Comparison of ENCODE assay signal across 1 cellular context in genomic region chr12:4112734-4113396, GRCh38.
TF ChIP-seq lines count a peak whose summit lies in the region.

No MANE protein-coding gene starts in this region.

TF ChIP-seq in IMR-90, 13 proteins besides CTCF, POLR2A, EP300 and RAD21 (continued from another document):
- TF ChIP-seq MAZ (IDR thresholded peaks at IDR 0.05; ENCODE audit: borderline replicate concordance, low read depth, low read length) = no peak
- no peak for TF ChIP-seq FOS (IDR thresholded peaks at IDR 0.05; ENCODE audit: low read depth, low read length)
- TF ChIP-seq USF2 (IDR thresholded peaks at IDR 0.05; ENCODE audit: low read depth, low read length) = no peak
- TF ChIP-seq MXI1 (IDR thresholded peaks at IDR 0.05; ENCODE audit: borderline replicate concordance, low read depth, low read length) = no peak
- no peak for TF ChIP-seq MAFK (IDR thresholded peaks at IDR 0.05; ENCODE audit: low read depth, low read length)
- no peak for TF ChIP-seq SMC3 (IDR thresholded peaks at IDR 0.05; ENCODE audit: low read depth, low read length)
- TF ChIP-seq, protein P1, sequence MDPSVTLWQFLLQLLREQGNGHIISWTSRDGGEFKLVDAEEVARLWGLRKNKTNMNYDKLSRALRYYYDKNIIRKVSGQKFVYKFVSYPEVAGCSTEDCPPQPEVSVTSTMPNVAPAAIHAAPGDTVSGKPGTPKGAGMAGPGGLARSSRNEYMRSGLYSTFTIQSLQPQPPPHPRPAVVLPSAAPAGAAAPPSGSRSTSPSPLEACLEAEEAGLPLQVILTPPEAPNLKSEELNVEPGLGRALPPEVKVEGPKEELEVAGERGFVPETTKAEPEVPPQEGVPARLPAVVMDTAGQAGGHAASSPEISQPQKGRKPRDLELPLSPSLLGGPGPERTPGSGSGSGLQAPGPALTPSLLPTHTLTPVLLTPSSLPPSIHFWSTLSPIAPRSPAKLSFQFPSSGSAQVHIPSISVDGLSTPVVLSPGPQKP (IDR thresholded peaks at IDR 0.05; ENCODE audit: borderline replicate concordance, low read depth, low read length) = no peak
- TF ChIP-seq RCOR1 (IDR thresholded peaks at IDR 0.05; ENCODE audit: insufficient replicate concordance, low read length) = no peak
- TF ChIP-seq CHD1 (IDR thresholded peaks at IDR 0.05; ENCODE audit: low read depth, low read length) = no peak
- no peak for TF ChIP-seq BHLHE40 (IDR thresholded peaks at IDR 0.05; ENCODE audit: low read depth, low read length)
- no peak for TF ChIP-seq CEBPB (IDR thresholded peaks at IDR 0.05; ENCODE audit: low read depth, low read length)
